8 cellular contexts compared by ENCODE assay signal in the genomic region with DNA sequence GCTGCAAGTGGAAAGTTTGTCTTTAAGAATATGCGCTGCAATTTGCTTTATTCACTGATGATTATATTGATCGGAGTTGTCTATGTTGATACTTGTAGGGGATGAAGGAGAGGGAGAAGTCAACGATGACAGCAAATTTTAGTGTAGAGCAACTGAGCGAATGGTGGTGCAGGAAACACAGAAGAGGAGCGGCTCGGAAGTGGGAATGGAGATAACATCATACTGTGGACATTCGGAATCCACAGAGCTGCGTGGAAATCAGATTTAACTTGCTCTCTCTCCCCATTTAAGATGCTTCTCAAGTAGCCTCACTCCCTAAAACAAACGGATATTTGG. TPM values are rescaled to one million over a fixed set of nuclear protein-coding genes. Genes with fewer than 3 reads are reported as not detected.
DNase-seq lines count a peak whose midpoint lies in the region; ATAC-seq, FAIRE-seq and TF ChIP-seq lines count a peak whose summit lies in the region.

No MANE protein-coding gene starts in this region.

- ATAC-seq in pancreas = no peak

- WGBS in pancreas, 2 donors = 53 to 56% methylated on average over 9 of the region's 9 CpGs

- peaks cover 9% of the 10 kb centered on the region for H3K4me1 Mint-ChIP-seq in Calu3 (ENCODE audit: low read depth, unreplicated experiment)

- no peaks in the 10 kb centered on the region for H4K20me1 ChIP-seq in OCI-LY3 (ENCODE audit: insufficient read depth, low read length)
- no peaks in the 10 kb centered on the region for H4K20me1 ChIP-seq in endothelial cell of umbilical vein (replicated peaks; ENCODE audit: control insufficient read depth, extremely low read depth, insufficient read depth, low read length)

- POLR2A ChIA-PET in endothelial cell of umbilical vein (lab: Charles Lee) = interaction anchor here (0.9 to 1.2 kb wide), 2 partner anchors 24 to 26 kb away, joined by 3 to 4 read pairs; a partner anchor contains a TSS

- no peaks in the 10 kb centered on the region for H3K9me1 ChIP-seq in endothelial cell of umbilical vein (replicated peaks; ENCODE audit: control insufficient read depth, extremely low read depth, insufficient read depth, low read length)

- H3K4me3 Mint-ChIP-seq in Calu3 (ENCODE audit: low read depth, unreplicated experiment) = peak overlapping the region; percentile 66

- DNase-seq in Calu3 (no peak), endothelial cell of umbilical vein (ENCODE audit: low read depth, low spot score) (no peak), pancreas (no peak), NCI-H1048 (lab: John Stamatoyannopoulos, UW) (no peak), globus pallidus (ENCODE audit: low spot score) (no peak), COLO668 (lab: John Stamatoyannopoulos, UW; ENCODE audit: unreplicated experiment) (no peak), SK-N-DZ (ENCODE audit: low spot score) (no peak)

- no peak for TF ChIP-seq POLR2A in endothelial cell of umbilical vein (IDR thresholded peaks at IDR 0.05; ENCODE audit: low read depth, low read length)

- no peaks in the 10 kb centered on the region for H3K27me3 Mint-ChIP-seq in Calu3 (ENCODE audit: unreplicated experiment)

- peaks cover 19% of the 10 kb centered on the region for H3K36me3 Mint-ChIP-seq in Calu3 (ENCODE audit: insufficient read depth, unreplicated experiment)

- no peaks in the 10 kb centered on the region for H3K36me3 ChIP-seq in OCI-LY3 (replicated peaks; ENCODE audit: low read depth, low read length)
- no peaks in the 10 kb centered on the region for H3K36me3 ChIP-seq in endothelial cell of umbilical vein (ENCODE audit: control insufficient read depth in 2 of 2, extremely low read depth in 1 of 2, insufficient read depth in 2 of 2, low read length in 2 of 2)
- no peaks in the 10 kb centered on the region for H3K36me3 ChIP-seq in pancreas

- H3K4me3 ChIP-seq in OCI-LY3 (ENCODE audit: low read length) = peak overlapping the region; percentile 86
- peak overlapping the region; percentile 59 to 91 (median 69) for H3K4me3 ChIP-seq in endothelial cell of umbilical vein (replicated peaks in 1 of 3; ENCODE audit: insufficient read depth in 1 of 3, low read depth in 1 of 3, low read length in 3 of 3)
- peak overlapping the region; percentile 26 to 64 (median 60) for H3K4me3 ChIP-seq in pancreas

- H3K27ac ChIP-seq in OCI-LY3 (ENCODE audit: low read length) = no peak overlapping the region
- H3K27ac ChIP-seq in endothelial cell of umbilical vein (ENCODE audit: insufficient read depth, low read depth, low read length) = no peak overlapping the region
- peak overlapping the region; percentile 35 to 67 (median 64) for H3K27ac ChIP-seq in pancreas

- H3K9me3 ChIP-seq in OCI-LY3 (ENCODE audit: insufficient read depth, low read length) = no peaks in the 10 kb centered on the region
- no peaks in the 10 kb centered on the region for H3K9me3 ChIP-seq in endothelial cell of umbilical vein (replicated peaks; ENCODE audit: control insufficient read depth, insufficient read depth, low read length)
- H3K9me3 ChIP-seq in pancreas = no peaks in the 10 kb centered on the region

- TF ChIP-seq CTCF in Calu3 (IDR thresholded peaks at IDR 0.05; ENCODE audit: unreplicated experiment) (no peak), OCI-LY3 (IDR thresholded peaks at IDR 0.05; ENCODE audit: low read depth, low read length) (no peak), endothelial cell of umbilical vein (IDR thresholded peaks at IDR 0.05; ENCODE audit: extremely low read depth in 1 of 2, insufficient read depth in 1 of 2, low read depth in 1 of 2, low read length in 2 of 2) (no peak), pancreas (IDR thresholded peaks at IDR 0.05) (no peak)

- no peaks in the 10 kb centered on the region for H3K9me3 Mint-ChIP-seq in Calu3 (ENCODE audit: low read depth, unreplicated experiment)

- H3K27me3 ChIP-seq in OCI-LY3 (ENCODE audit: low read depth, low read length) (no peaks in the 10 kb centered on the region), endothelial cell of umbilical vein (ENCODE audit: control insufficient read depth in 2 of 2, insufficient read depth in 2 of 2, low read length in 2 of 2) (no peaks in the 10 kb centered on the region), pancreas (no peaks in the 10 kb centered on the region)

- FAIRE-seq in endothelial cell of umbilical vein (lab: Jason Lieb, UNC) (no peak), pancreas (lab: Jason Lieb, UNC) (no peak)

- H3K4me1 ChIP-seq in OCI-LY3 (ENCODE audit: low read length) (peaks cover 11% of the 10 kb centered on the region; the same call in 1 of the 2 replicates), endothelial cell of umbilical vein (ENCODE audit: control insufficient read depth, extremely low read depth, insufficient read depth, low read length) (peaks cover 16% of the 10 kb centered on the region), pancreas (peaks cover 0 to 16% (median 9%) of the 10 kb centered on the region in 3 donors)

- peaks cover 24% of the 10 kb centered on the region for H3K79me2 ChIP-seq in OCI-LY3 (ENCODE audit: low read length)
- H3K79me2 ChIP-seq in endothelial cell of umbilical vein (ENCODE audit: control insufficient read depth, insufficient read depth, low read length) = peaks cover 20% of the 10 kb centered on the region

- peak overlapping the region; percentile 74 for H3K9ac ChIP-seq in OCI-LY3 (ENCODE audit: low read length)
- peak overlapping the region; percentile 52 for H3K9ac ChIP-seq in endothelial cell of umbilical vein (replicated peaks; ENCODE audit: extremely low read depth, insufficient read depth, low read length)

- peak overlapping the region; percentile 43; the same call in 1 of the 2 replicates for H2AFZ ChIP-seq in OCI-LY3 (ENCODE audit: low read depth, low read length)
- peak overlapping the region; percentile 97 for H2AFZ ChIP-seq in endothelial cell of umbilical vein (ENCODE audit: low read depth, low read length)

- CTCF ChIA-PET in Calu3 (lab: Charles Lee) = interaction anchor here (0.5 to 1.3 kb wide), 3 partner anchors 11 to 806 kb away, joined by 3 to 8 read pairs (median 4); no protein-coding TSS in a partner anchor
- CTCF ChIA-PET in endothelial cell of umbilical vein (lab: Charles Lee) = interaction anchor here (1.1 to 1.9 kb wide), 6 partner anchors 12 to 268 kb away, joined by 3 to 13 read pairs (median 4); no protein-coding TSS in a partner anchor

- intact Hi-C loops in Calu3 (cut with micrococcal nuclease; ENCODE audit: unreplicated experiment) = no loop called here
- intact Hi-C loops in endothelial cell of umbilical vein (cut with micrococcal nuclease) = loop anchor here (1.0 kb wide), 4 partner anchors 12 to 53 kb away; a partner anchor contains a TSS
- intact Hi-C loops in pancreas (cut with DNase I) = no loop called here

- dilution Hi-C loops in endothelial cell of umbilical vein (cut with MboI; ENCODE audit: extremely low pct_ligation_motif_present, low sequenced_read_pairs) = no loop called here

- BruUV-seq in Calu3 (replicated peaks; lab: Mats Ljungman, UMichigan) (no TSS peak), endothelial cell of umbilical vein (replicated peaks; lab: Mats Ljungman, UMichigan) (TSS peak; percentile 14)

- peak overlapping the region; percentile 68 for H3K4me2 ChIP-seq in OCI-LY3 (ENCODE audit: low read length)
- H3K4me2 ChIP-seq in endothelial cell of umbilical vein (ENCODE audit: insufficient read depth, low read length) = peak overlapping the region; percentile 78

- no peak overlapping the region for H3K27ac Mint-ChIP-seq in Calu3 (ENCODE audit: unreplicated experiment)

RNA-seq across cellular contexts. Expression of a gene that starts 0.7 kb away (rescaled TPM):
- total RNA-seq in Calu3 (2022) (50.4 and 63.9 TPM in 2 replicates), endothelial cell of umbilical vein (54.6 and 58.2 TPM in 2 replicates), pancreas (10 to 100 TPM; 25.9 to 39.0 (median 33.5) TPM)
- polyA plus RNA-seq in endothelial cell of umbilical vein (56.9 and 73.1 TPM in 2 replicates), pancreas (10 to 100 TPM; 37.0 to 52.1 TPM)
- 61.7 and 64.3 TPM in 2 replicates for polyA plus RNA-seq in endothelial cell of umbilical vein (2011; cell fraction: cytosol; rRNA removed)
- polyA plus RNA-seq in endothelial cell of umbilical vein (2011; cell fraction: nucleus; rRNA removed) = 29.1 and 33.6 TPM in 2 replicates
- polyA plus RNA-seq in endothelial cell of umbilical vein (2012) = 51.1 and 64.9 TPM in 2 replicates
- 39.8 and 44.9 TPM in 2 replicates for polyA minus RNA-seq in endothelial cell of umbilical vein
- 33.9 TPM for polyA minus RNA-seq in endothelial cell of umbilical vein (2011; cell fraction: cytosol; rRNA and poly(A)+ RNA removed)
- polyA minus RNA-seq in endothelial cell of umbilical vein (2011; cell fraction: nucleus; rRNA and poly(A)+ RNA removed) = 17.9 and 22.2 TPM in 2 replicates
- polyA plus RNA-seq in SK-N-DZ (2014; cell fraction: cytosol; rRNA removed) = 161 TPM in 2 replicates
- polyA plus RNA-seq in SK-N-DZ (2014; cell fraction: nucleus; rRNA removed) = 81.1 and 113 TPM in 2 replicates

RNA-seq across cellular contexts. Expression of a gene that starts 24.0 kb away (rescaled TPM):
- total RNA-seq in Calu3 (2022) = 53.4 and 53.6 TPM in 2 replicates
- 68.0 and 89.3 TPM in 2 replicates for total RNA-seq in endothelial cell of umbilical vein
- 137 and 146 TPM in 2 replicates for polyA plus RNA-seq in endothelial cell of umbilical vein
- polyA plus RNA-seq in endothelial cell of umbilical vein (2011; cell fraction: cytosol; rRNA removed) = 136 and 157 TPM in 2 replicates
- 55.0 and 57.8 TPM in 2 replicates for polyA plus RNA-seq in endothelial cell of umbilical vein (2011; cell fraction: nucleus; rRNA removed)
- 95.5 and 108 TPM in 2 replicates for polyA plus RNA-seq in endothelial cell of umbilical vein (2012)
- polyA minus RNA-seq in endothelial cell of umbilical vein = 80.3 and 84.5 TPM in 2 replicates
- polyA minus RNA-seq in endothelial cell of umbilical vein (2011; cell fraction: cytosol; rRNA and poly(A)+ RNA removed) = 52.2 TPM
- polyA minus RNA-seq in endothelial cell of umbilical vein (2011; cell fraction: nucleus; rRNA and poly(A)+ RNA removed) = 6.2 and 7.4 TPM in 2 replicates
- 10 to 100 TPM; 25.4 to 54.9 (median 36.5) TPM for total RNA-seq in pancreas
- polyA plus RNA-seq in pancreas = 10 to 100 TPM; 54.5 to 79.0 TPM
- polyA plus RNA-seq in SK-N-DZ (2014; cell fraction: cytosol; rRNA removed) = 240 and 244 TPM in 2 replicates
- 96.7 and 152 TPM in 2 replicates for polyA plus RNA-seq in SK-N-DZ (2014; cell fraction: nucleus; rRNA removed)

RNA-seq across cellular contexts. Expression of a gene that starts 52.1 kb away (rescaled TPM):
- total RNA-seq in Calu3 (2022) = 14.3 and 15.8 TPM in 2 replicates
- 20.6 and 20.9 TPM in 2 replicates for total RNA-seq in endothelial cell of umbilical vein
- polyA plus RNA-seq in endothelial cell of umbilical vein = 7.6 and 10.6 TPM in 2 replicates
- 19.6 and 21.2 TPM in 2 replicates for polyA plus RNA-seq in endothelial cell of umbilical vein (2011; cell fraction: cytosol; rRNA removed)
- 10.9 and 15.9 TPM in 2 replicates for polyA plus RNA-seq in endothelial cell of umbilical vein (2011; cell fraction: nucleus; rRNA removed)
- polyA plus RNA-seq in endothelial cell of umbilical vein (2012) = 17.2 and 29.3 TPM in 2 replicates
- polyA minus RNA-seq in endothelial cell of umbilical vein = 6.8 and 10.2 TPM in 2 replicates
- 6.9 TPM for polyA minus RNA-seq in endothelial cell of umbilical vein (2011; cell fraction: cytosol; rRNA and poly(A)+ RNA removed)
- polyA minus RNA-seq in endothelial cell of umbilical vein (2011; cell fraction: nucleus; rRNA and poly(A)+ RNA removed) = 2.8 and 3.8 TPM in 2 replicates
- total RNA-seq in pancreas = 1 to 10 TPM; 2.4 to 7.3 (median 5.2) TPM
- polyA plus RNA-seq in pancreas = 1 to 10 TPM; 3.4 to 6.6 TPM
- 42.8 and 50.6 TPM in 2 replicates for polyA plus RNA-seq in SK-N-DZ (2014; cell fraction: cytosol; rRNA removed)
- polyA plus RNA-seq in SK-N-DZ (2014; cell fraction: nucleus; rRNA removed) = 27.8 and 31.8 TPM in 2 replicates

RNA-seq across cellular contexts. Expression of a gene that starts 52.5 kb away (rescaled TPM):
- total RNA-seq in Calu3 (2022) (not detected in 2 replicates), endothelial cell of umbilical vein (not detected in 2 replicates), pancreas (1 to 10 TPM in 2 of 6 donors, under 1 TPM in 4; 0.62 to 2.4 (median 0.95) TPM)
- polyA plus RNA-seq in endothelial cell of umbilical vein (0.27 and 0.54 TPM in 2 replicates), pancreas (1 to 10 TPM in 1 of 2 donors, under 1 TPM in 1; 0.80 to 2.7 TPM)
- polyA plus RNA-seq in endothelial cell of umbilical vein (2011; cell fraction: cytosol; rRNA removed) = 0.35 TPM in 2 replicates
- 0.32 TPM in 1 of 2 replicates, not detected in the other for polyA plus RNA-seq in endothelial cell of umbilical vein (2011; cell fraction: nucleus; rRNA removed)
- polyA plus RNA-seq in endothelial cell of umbilical vein (2012) = 0.64 and 0.76 TPM in 2 replicates
- not detected in 2 replicates for polyA minus RNA-seq in endothelial cell of umbilical vein
- polyA minus RNA-seq in endothelial cell of umbilical vein (2011; cell fraction: cytosol; rRNA and poly(A)+ RNA removed) = not detected
- polyA minus RNA-seq in endothelial cell of umbilical vein (2011; cell fraction: nucleus; rRNA and poly(A)+ RNA removed) = not detected in 2 replicates
- polyA plus RNA-seq in SK-N-DZ (2014; cell fraction: cytosol; rRNA removed) = not detected in 2 replicates
- 1.1 TPM in 1 of 2 replicates, not detected in the other for polyA plus RNA-seq in SK-N-DZ (2014; cell fraction: nucleus; rRNA removed)

Comparison
In these comparisons a context has a peak if more than half of its experiments do, and no peak if none do; other contexts are left out.
1. H3K27ac ChIP-seq: peak in pancreas (4 of 4); none in OCI-LY3 (single experiment) and endothelial cell of umbilical vein (single experiment).
2. Peak in every context shown above with its lines, with median percentiles within 50 percentile points of each other: H3K4me3 ChIP-seq.